ENCODE assay signal across 21 cellular contexts in genomic region chr6:119156742-119157494, GRCh38.
A peak's percentile ranks its signal among the peaks of the same experiment; 100 is the strongest.
DNase-seq lines count a peak whose midpoint lies in the region; TF ChIP-seq lines count a peak whose summit lies in the region.
"Had no signal": no experiment of that assay in that cellular context is flagged by ENCODE, and none has a peak within 500 bp of the region (broad histone marks: within the 10 kb centered on the region; RNA-seq: fewer than 3 reads in every experiment).

No MANE protein-coding gene starts in this region.

- intact Hi-C loops in A673 (cut with micrococcal nuclease; ENCODE audit: unreplicated experiment), result no loop called here
- intact Hi-C loops in activated CD4-positive, alpha-beta memory T cell treated with anti-CD3 and anti-CD28 coated beads for 36 hours (cut with micrococcal nuclease), result no loop called here

- H3K4me3 ChIP-seq in A673 (ENCODE audit: low read depth, low read length, poor library complexity, severe bottlenecking) (no peak overlapping the region), fibroblast of villous mesenchyme (ENCODE audit: low read depth, low read length) (no peak overlapping the region)
- H3K4me3 ChIP-seq: Peyer's patch, SJSA1 had no signal

- peaks cover 13% of the 10 kb centered on the region for H3K4me1 Mint-ChIP-seq in mesothelial cell of epicardium
- H3K4me1 Mint-ChIP-seq in activated CD4-positive, alpha-beta memory T cell treated with anti-CD3 and anti-CD28 coated beads for 36 hours (ENCODE audit: low read depth), result peaks cover 3% of the 10 kb centered on the region

- no peaks in the 10 kb centered on the region for H3K9me3 Mint-ChIP-seq in mesothelial cell of epicardium
- H3K9me3 Mint-ChIP-seq in activated CD4-positive, alpha-beta memory T cell treated with anti-CD3 and anti-CD28 coated beads for 36 hours, result no peaks in the 10 kb centered on the region
- H3K9me3 Mint-ChIP-seq: HFFc6 had no signal

- H3K36me3 ChIP-seq in A673 (ENCODE audit: insufficient read depth, low read length, poor library complexity, severe bottlenecking), result no peaks in the 10 kb centered on the region
- H3K36me3 ChIP-seq: BE2C, Peyer's patch, SJSA1 had no signal

- peaks cover 3% of the 10 kb centered on the region for H3K27me3 ChIP-seq in A673 (replicated peaks; ENCODE audit: insufficient read depth, low read depth, low read length, poor library complexity)
- H3K27me3 ChIP-seq: BE2C, Peyer's patch had no signal

- POLR2A ChIA-PET in A673 (lab: Charles Lee; ENCODE audit: low non-redundant PET), result no interaction called here
- POLR2A ChIA-PET in activated CD4-positive, alpha-beta memory T cell treated with anti-CD3 and anti-CD28 coated beads for 36 hours (lab: Charles Lee), result no interaction called here

- TF ChIP-seq CTCF in A673 (conservative IDR thresholded peaks at IDR 0.05; ENCODE audit: low read depth, low read length) (no peak), fibroblast of villous mesenchyme (IDR thresholded peaks at IDR 0.05; ENCODE audit: insufficient read depth, low read depth, low read length) (no peak), mesothelial cell of epicardium (IDR thresholded peaks at IDR 0.05; ENCODE audit: unreplicated experiment) (no peak)

- BruUV-seq in A673 (replicated peaks; lab: Mats Ljungman, UMichigan), result no TSS peak

- CTCF ChIA-PET in A673 (lab: Charles Lee), result no interaction called here
- CTCF ChIA-PET in activated CD4-positive, alpha-beta memory T cell treated with anti-CD3 and anti-CD28 coated beads for 36 hours (lab: Charles Lee), result interaction anchor here (0.9 kb wide), 1 partner anchor 28 kb away, joined by 3 read pairs; no protein-coding TSS in a partner anchor

- H3K4me1 ChIP-seq in A673 (ENCODE audit: insufficient read depth, low read length, poor library complexity, severe bottlenecking), result peaks cover 6% of the 10 kb centered on the region
- H3K4me1 ChIP-seq: Peyer's patch, SJSA1 had no signal

- H3K36me3 Mint-ChIP-seq in mesothelial cell of epicardium, result no peaks in the 10 kb centered on the region
- no peaks in the 10 kb centered on the region for H3K36me3 Mint-ChIP-seq in activated CD4-positive, alpha-beta memory T cell treated with anti-CD3 and anti-CD28 coated beads for 36 hours

- H3K27ac ChIP-seq in A673 (ENCODE audit: low read depth, low read length, poor library complexity, severe bottlenecking), result no peak overlapping the region
- H3K27ac ChIP-seq: Peyer's patch, SJSA1 had no signal

- no peaks in the 10 kb centered on the region for H3K27me3 Mint-ChIP-seq in mesothelial cell of epicardium (ENCODE audit: low read depth)
- H3K27me3 Mint-ChIP-seq in activated CD4-positive, alpha-beta memory T cell treated with anti-CD3 and anti-CD28 coated beads for 36 hours, result peaks cover 8% of the 10 kb centered on the region

- DNase-seq in A673 (ENCODE audit: low spot score) (peak; percentile 35), NCI-H446 treated with DMSO at 0.1 percent for 48 hours (lab: John Stamatoyannopoulos, UW) (peak; percentile 29), fibroblast of villous mesenchyme (ENCODE audit: low read depth) (peak; percentile 30), mesothelial cell of epicardium (ENCODE audit: low spot score in 2 of 2, unreplicated experiment in 2 of 2) (no peak), NCI-H2081 (lab: John Stamatoyannopoulos, UW) (no peak)
- no peak for DNase-seq in activated CD4-positive, alpha-beta T cell treated with anti-CD3 and anti-CD28 coated beads, Interleukin-2, amount 50 U/mL, for 1 hour
- no peak for DNase-seq in activated naive CD4-positive, alpha-beta T cell (lab: John Stamatoyannopoulos, UW)
- no peak for DNase-seq in activated CD4-positive, alpha-beta memory T cell treated with anti-CD3 and anti-CD28 coated beads for 36 hours
- DNase-seq: BE2C, EL, H7, HFFc6, Kasumi-1, MM.1S, NCI-H1048, NCI-H1417 treated with DMSO at 0.1 percent for 48 hours, NCI-H187, NCI-H510A, NCI-H748 treated with DMSO at 0.1 percent for 48 hours, Peyer's patch had no signal

- no peak overlapping the region for H3K4me3 Mint-ChIP-seq in mesothelial cell of epicardium
- no peak overlapping the region for H3K4me3 Mint-ChIP-seq in activated CD4-positive, alpha-beta memory T cell treated with anti-CD3 and anti-CD28 coated beads for 36 hours
- H3K4me3 Mint-ChIP-seq: HFFc6 had no signal

- no peaks in the 10 kb centered on the region for H3K9me3 ChIP-seq in A673 (ENCODE audit: low read depth, low read length, poor library complexity, severe bottlenecking)
- H3K9me3 ChIP-seq: BE2C, Peyer's patch, SJSA1 had no signal

- H3K27ac Mint-ChIP-seq in mesothelial cell of epicardium, result peak overlapping the region; percentile 31
- no peak overlapping the region for H3K27ac Mint-ChIP-seq in activated CD4-positive, alpha-beta memory T cell treated with anti-CD3 and anti-CD28 coated beads for 36 hours
- H3K27ac Mint-ChIP-seq: HFFc6 had no signal

Comparison
In these comparisons a context has a peak if more than half of its experiments do, and no peak if none do; other contexts are left out.
1. DNase-seq: peak in A673 (single experiment), NCI-H446 treated with DMSO at 0.1 percent for 48 hours (single experiment) and fibroblast of villous mesenchyme (single experiment); none in mesothelial cell of epicardium (0 of 2), activated CD4-positive, alpha-beta T cell treated with anti-CD3 and anti-CD28 coated beads, Interleukin-2, amount 50 U/mL, for 1 hour (single experiment), NCI-H2081 (0 of 2), activated naive CD4-positive, alpha-beta T cell (0 of 4) and activated CD4-positive, alpha-beta memory T cell treated with anti-CD3 and anti-CD28 coated beads for 36 hours (single experiment).